In genomic region chr12:118357327-118358007, GRCh38 we compare ENCODE assay signal across 1 cellular context.
A peak's percentile ranks its signal among the peaks of the same experiment; 100 is the strongest.
TF ChIP-seq lines count a peak whose summit lies in the region.

No MANE protein-coding gene starts in this region.

TF ChIP-seq in GM12878, 131 proteins besides CTCF, POLR2A, EP300 and RAD21 (continued from another document and continues in another):
- no peak for TF ChIP-seq IRF5 (IDR thresholded peaks at IDR 0.05; ENCODE audit: borderline replicate concordance)
- TF ChIP-seq CEBPZ (IDR thresholded peaks at IDR 0.05; ENCODE audit: low read depth, low read length): no peak
- 0 out of 2 replicates have a peak, but pooled peaks have one; percentile 19 for TF ChIP-seq DPF2 (IDR thresholded peaks at IDR 0.05)
- TF ChIP-seq YBX1 (IDR thresholded peaks at IDR 0.05): no peak
- no peak; the same call in 1 of the 2 replicates for TF ChIP-seq SIN3A (IDR thresholded peaks at IDR 0.05; ENCODE audit: low read depth, low read length)
- no peak for TF ChIP-seq CUX1 (IDR thresholded peaks at IDR 0.05; ENCODE audit: insufficient replicate concordance, low read depth, low read length)
- no peak for TF ChIP-seq ZNF622 (IDR thresholded peaks at IDR 0.05)
- 0 out of 2 replicates have a peak, but pooled peaks have one; percentile 51 for TF ChIP-seq POLR2AphosphoS5 (IDR thresholded peaks at IDR 0.05; ENCODE audit: low read length)
- TF ChIP-seq SPI1 (IDR thresholded peaks at IDR 0.05; ENCODE audit: borderline replicate concordance, insufficient read depth, low read depth, low read length): peak; percentile 84
- no peak; the same call in 1 of the 2 replicates for TF ChIP-seq CHD2 (IDR thresholded peaks at IDR 0.05; ENCODE audit: borderline replicate concordance, low read depth, low read length)
- no peak; the same call in 1 of the 2 replicates for TF ChIP-seq RB1 (IDR thresholded peaks at IDR 0.05; ENCODE audit: borderline replicate concordance)
- no peak for TF ChIP-seq ZBED1 (IDR thresholded peaks at IDR 0.05; ENCODE audit: borderline replicate concordance)
- TF ChIP-seq KAT2A (conservative IDR thresholded peaks at IDR 0.05; ENCODE audit: control insufficient read depth, low read depth, low read length): no peak
- no peak for TF ChIP-seq SMARCA5 (IDR thresholded peaks at IDR 0.05)
- TF ChIP-seq SP1 (IDR thresholded peaks at IDR 0.05; ENCODE audit: low read depth, low read length): no peak
- peak; percentile 63; the same call in 1 of the 2 replicates for TF ChIP-seq NR2F1 (conservative IDR thresholded peaks at IDR 0.05)
- TF ChIP-seq PRDM15 (CRISPR knock-in tag; IDR thresholded peaks at IDR 0.05): no peak
- no peak for TF ChIP-seq E2F4 (IDR thresholded peaks at IDR 0.05; ENCODE audit: low read depth, low read length)
- TF ChIP-seq FOS (IDR thresholded peaks at IDR 0.05; ENCODE audit: borderline replicate concordance, extremely low read depth, insufficient read length): no peak
- no peak for TF ChIP-seq CHD4 (IDR thresholded peaks at IDR 0.05)
- TF ChIP-seq CREB1 (IDR thresholded peaks at IDR 0.05; ENCODE audit: low read depth): peak; percentile 80
- TF ChIP-seq NR2C2 (IDR thresholded peaks at IDR 0.05; ENCODE audit: borderline replicate concordance, control insufficient read depth, insufficient read length, low read depth): no peak
- TF ChIP-seq PBX3 (IDR thresholded peaks at IDR 0.05; ENCODE audit: insufficient replicate concordance, low read depth, low read length): no peak
- TF ChIP-seq EGR1 (IDR thresholded peaks at IDR 0.05; ENCODE audit: borderline replicate concordance in 1 of 2, low read depth in 2 of 2, low read length in 2 of 2): no peak
- no peak for TF ChIP-seq EZH2 (IDR thresholded peaks at IDR 0.05; ENCODE audit: borderline replicate concordance, control insufficient read depth, low read depth, low read length)
- TF ChIP-seq KDM1A (IDR thresholded peaks at IDR 0.05; ENCODE audit: borderline replicate concordance): no peak
- TF ChIP-seq POLR2AphosphoS2 (IDR thresholded peaks at IDR 0.05; ENCODE audit: low read depth, low read length): no peak
- TF ChIP-seq FOXK2 (IDR thresholded peaks at IDR 0.05): no peak
- peak; percentile 91 for TF ChIP-seq RAD51 (IDR thresholded peaks at IDR 0.05)
- 0 out of 2 replicates have a peak, but pooled peaks have one; percentile 21 for TF ChIP-seq MTA2 (IDR thresholded peaks at IDR 0.05; ENCODE audit: low read depth)
- TF ChIP-seq BACH1 (IDR thresholded peaks at IDR 0.05; ENCODE audit: borderline replicate concordance): no peak
- no peak for TF ChIP-seq NRF1 (conservative IDR thresholded peaks at IDR 0.05; ENCODE audit: low read depth, low read length)
- TF ChIP-seq JUNB (IDR thresholded peaks at IDR 0.05): 0 out of 2 replicates have a peak, but pooled peaks have one; percentile 10
- no peak for TF ChIP-seq TAF1 (IDR thresholded peaks at IDR 0.05; ENCODE audit: borderline replicate concordance, low read depth, low read length)
- no peak for TF ChIP-seq SREBF1 (IDR thresholded peaks at IDR 0.05; ENCODE audit: low read length)
- TF ChIP-seq IKZF2 (IDR thresholded peaks at IDR 0.05): peak; percentile 25 to 40; a peak in 2 of 4 replicates
- no peak for TF ChIP-seq STAT1 (conservative IDR thresholded peaks at IDR 0.05)
- peak; percentile 85 for TF ChIP-seq ATF7 (IDR thresholded peaks at IDR 0.05; ENCODE audit: low read depth)
- TF ChIP-seq MLLT1 (IDR thresholded peaks at IDR 0.05): no peak
- TF ChIP-seq NKRF (conservative IDR thresholded peaks at IDR 0.05): peak; percentile 54; the same call in 1 of the 2 replicates
